In the genomic region with DNA sequence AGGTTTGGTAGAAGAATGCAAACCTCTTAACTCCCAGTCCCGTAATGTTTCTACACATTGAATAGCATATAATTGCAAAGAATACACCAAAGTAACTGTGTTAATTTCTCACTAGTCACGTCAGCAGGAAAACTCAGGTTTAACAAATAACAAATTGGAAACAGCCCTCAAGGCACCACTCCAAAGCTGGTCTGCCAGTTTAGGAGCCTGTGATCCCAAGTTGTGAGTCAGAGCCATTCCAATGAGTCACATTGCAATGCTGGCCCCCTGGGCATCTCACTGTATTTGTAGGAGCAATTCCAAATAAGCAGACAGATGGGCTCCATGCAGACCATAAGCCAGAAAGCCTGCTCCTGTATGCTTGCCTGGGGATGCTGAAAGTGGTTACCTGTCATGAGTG, we compare ENCODE assay signal across 15 cellular contexts.
A peak's percentile ranks its signal among the peaks of the same experiment; 100 is the strongest.
DNase-seq lines count a peak whose midpoint lies in the region; ATAC-seq and TF ChIP-seq lines count a peak whose summit lies in the region.
"Had no signal": no experiment of that assay in that cellular context is flagged by ENCODE, and none has a peak within 500 bp of the region (broad histone marks: within the 10 kb centered on the region; RNA-seq: fewer than 3 reads in every experiment).

No MANE protein-coding gene starts in this region.

- H3K27ac ChIP-seq in hepatocyte, result no peak overlapping the region
- H3K27ac ChIP-seq: adrenal gland, SK-N-MC, thyroid gland had no signal

- no peaks in the 10 kb centered on the region for H3K79me2 ChIP-seq in hepatocyte

- ATAC-seq in GM18858 (IDR thresholded peaks at IDR 0.05; ENCODE audit: unreplicated experiment), result no peak
- ATAC-seq in GM21515 (IDR thresholded peaks at IDR 0.05; ENCODE audit: unreplicated experiment), result no peak
- ATAC-seq: GM12878, natural killer cell had no signal

- no peaks in the 10 kb centered on the region for H3K9me3 ChIP-seq in hepatocyte (ENCODE audit: low read depth)
- H3K9me3 ChIP-seq: adrenal gland, thyroid gland had no signal

- 68% methylated on average over 2 of the region's 2 CpGs for WGBS in hepatocyte (ENCODE audit: low lambda C conversion rate, missing lambda C conversion rate)

- H3K36me3 ChIP-seq in hepatocyte (replicated peaks; ENCODE audit: insufficient read depth, low read depth), result no peaks in the 10 kb centered on the region
- H3K36me3 ChIP-seq: adrenal gland, thyroid gland had no signal

- H3K27me3 ChIP-seq in hepatocyte, result no peaks in the 10 kb centered on the region
- H3K27me3 ChIP-seq: adrenal gland, thyroid gland had no signal

- no peaks in the 10 kb centered on the region for H4K20me1 ChIP-seq in hepatocyte (ENCODE audit: insufficient read depth, poor library complexity, severe bottlenecking)

- H3K4me2 ChIP-seq in hepatocyte, result no peak overlapping the region

- no peaks in the 10 kb centered on the region for H3K4me1 ChIP-seq in hepatocyte (ENCODE audit: insufficient read depth)
- H3K4me1 ChIP-seq: adrenal gland had no signal

- no peak for TF ChIP-seq CTCF in hepatocyte (IDR thresholded peaks at IDR 0.05; ENCODE audit: poor library complexity)

- H3K4me3 ChIP-seq in hepatocyte, result no peak overlapping the region
- H3K4me3 ChIP-seq: adrenal gland, GM12878, SK-N-MC, thyroid gland had no signal

- peak; percentile 5 for DNase-seq in NCI-H82 (lab: John Stamatoyannopoulos, UW)
- no peak for DNase-seq in NCI-H82 treated with DMSO at 0.1 percent for 48 hours (lab: John Stamatoyannopoulos, UW; ENCODE audit: unreplicated experiment)
- peak; percentile 3 for DNase-seq in amniotic epithelial cell (ENCODE audit: low read depth)
- peak; percentile 32 for DNase-seq in hepatocyte (ENCODE audit: low spot score)
- DNase-seq in activated effector memory CD4-positive, alpha-beta T cell treated with Interleukin-2 at 50 U/mL for 16 hours, result no peak
- no peak for DNase-seq in SW 1271 (lab: John Stamatoyannopoulos, UW)
- DNase-seq: adrenal gland; natural killer cell; NCI-H1417; stimulated activated CD4-positive, alpha-beta T cell treated with anti-CD3 and anti-CD28 coated beads, Interleukin-4, amount 100 ng/mL, for 1 hour had no signal

- H3K9me2 ChIP-seq in hepatocyte (replicated peaks; ENCODE audit: insufficient read depth), result no peaks in the 10 kb centered on the region

- no peak overlapping the region for H2AFZ ChIP-seq in hepatocyte

Comparison
In these comparisons a context has a peak if more than half of its experiments do, and no peak if none do; other contexts are left out.
1. DNase-seq: peak in NCI-H82 (single experiment), amniotic epithelial cell (single experiment) and hepatocyte (single experiment); none in NCI-H82 treated with DMSO at 0.1 percent for 48 hours (single experiment), activated effector memory CD4-positive, alpha-beta T cell treated with Interleukin-2 at 50 U/mL for 16 hours (single experiment) and SW 1271 (0 of 2).